ENCODE assay signal across 8 cellular contexts in genomic region chr19:16381756-16382401, GRCh38. TPM values are rescaled to one million over a fixed set of nuclear protein-coding genes. Genes with fewer than 3 reads are reported as not detected.
DNase-seq lines count a peak whose midpoint lies in the region; ATAC-seq and TF ChIP-seq lines count a peak whose summit lies in the region.

No MANE protein-coding gene starts in this region.

- H3K9me3 Mint-ChIP-seq in CD4-positive, alpha-beta T cell, result no peaks in the 10 kb centered on the region
- H3K9me3 Mint-ChIP-seq in brain, result no peaks in the 10 kb centered on the region

- H3K36me3 ChIP-seq in sigmoid colon, result peaks cover 12 to 33% (median 27%) of the 10 kb centered on the region in 4 donors

- POLR2A ChIA-PET in CD4-positive, alpha-beta T cell (lab: Charles Lee), result interaction anchor here (0.6 to 32.3 kb wide), 14 partner anchors 12 to 202 kb away, joined by 3 to 3819 read pairs (median 6); partner anchors contain the start of genes FAM32A and KLF2

- H3K4me1 ChIP-seq in sigmoid colon, result peaks cover 0 to 33% (median 29%) of the 10 kb centered on the region in 4 donors

- no peaks in the 10 kb centered on the region for H3K9me3 ChIP-seq in CD4-positive, alpha-beta T cell (ENCODE audit: control insufficient read depth, low read length)
- H3K9me3 ChIP-seq in sigmoid colon, result no peaks in the 10 kb centered on the region

- CTCF ChIA-PET in CD4-positive, alpha-beta T cell (lab: Charles Lee), result interaction anchor here (0.7 to 5.2 kb wide), 14 partner anchors 10 to 1256 kb away, joined by 3 to 68 read pairs (median 6); a partner anchor contains a TSS

- peaks cover 42% of the 10 kb centered on the region for H3K36me3 Mint-ChIP-seq in CD4-positive, alpha-beta T cell (ENCODE audit: low read depth)
- H3K36me3 Mint-ChIP-seq in brain, result peaks cover 31% of the 10 kb centered on the region

- intact Hi-C loops in CD4-positive, alpha-beta T cell (cut with DNase I, micrococcal nuclease), result loop anchor here (1.0 to 2.0 kb wide), 4 partner anchors 13 to 197 kb away; partner anchors contain the start of gene FAM32A (in 1 of the 2)
- intact Hi-C loops in sigmoid colon (cut with DNase I), result loop anchor here (2.0 to 5.0 kb wide), 3 partner anchors 40 to 340 kb away; no protein-coding TSS in a partner anchor

- no peak for ATAC-seq in CD4-positive, alpha-beta T cell (ENCODE audit: poor library complexity)
- no peak for ATAC-seq in HG03432 (IDR thresholded peaks at IDR 0.05; ENCODE audit: unreplicated experiment)
- no peak for ATAC-seq in GM18520 (IDR thresholded peaks at IDR 0.05; ENCODE audit: unreplicated experiment)

- H3K27ac ChIP-seq in CD4-positive, alpha-beta T cell (ENCODE audit: low read depth, low read length), result peak overlapping the region; percentile 67
- H3K27ac ChIP-seq in sigmoid colon, result peak overlapping the region; percentile 79 to 91 (median 86)

- no peak overlapping the region for H3K4me3 Mint-ChIP-seq in CD4-positive, alpha-beta T cell
- H3K4me3 Mint-ChIP-seq in brain, result no peak overlapping the region

- peak in 2 of 4 donors; percentile 78 to 85 for TF ChIP-seq EP300 in sigmoid colon (IDR thresholded peaks at IDR 0.05)

- TF ChIP-seq POLR2A in sigmoid colon (IDR thresholded peaks at IDR 0.05), result no peak

- H3K27me3 Mint-ChIP-seq in CD4-positive, alpha-beta T cell, result no peaks in the 10 kb centered on the region
- H3K27me3 Mint-ChIP-seq in brain, result peaks cover 5% of the 10 kb centered on the region

- TF ChIP-seq CTCF in CD4-positive, alpha-beta T cell (IDR thresholded peaks at IDR 0.05), result no peak
- TF ChIP-seq CTCF in brain (conservative IDR thresholded peaks at IDR 0.05) (no peak), sigmoid colon (IDR thresholded peaks at IDR 0.05) (no peak)

- H3K4me1 Mint-ChIP-seq in CD4-positive, alpha-beta T cell (ENCODE audit: low read depth), result peaks cover 71% of the 10 kb centered on the region
- peaks cover 6% of the 10 kb centered on the region for H3K4me1 Mint-ChIP-seq in brain

- no peak for DNase-seq in CD4-positive, alpha-beta T cell
- DNase-seq in inferior parietal cortex (ENCODE audit: extremely low spot score), result peak; percentile 35
- peak; percentile 94 for DNase-seq in sigmoid colon
- DNase-seq in NCI-H510A (lab: John Stamatoyannopoulos, UW), result no peak
- no peak for DNase-seq in iPS-NIHi11 (ENCODE audit: low spot score)

- H3K4me3 ChIP-seq in sigmoid colon, result no peak overlapping the region

- WGBS in sigmoid colon, 2 donors, result 84 to 92% methylated on average over 29 of the region's 29 CpGs

- no peak overlapping the region for H3K27ac Mint-ChIP-seq in CD4-positive, alpha-beta T cell
- peak overlapping the region in 4 of 5 experiments; percentile 12 to 62 (median 26) for H3K27ac Mint-ChIP-seq in brain

- no peaks in the 10 kb centered on the region for H3K27me3 ChIP-seq in CD4-positive, alpha-beta T cell (ENCODE audit: control insufficient read depth, insufficient read depth, low read length)
- H3K27me3 ChIP-seq in sigmoid colon, result no peaks in the 10 kb centered on the region

RNA-seq across cellular contexts. Expression of gene KLF2, which starts 57.3 kb away (rescaled TPM):
- 1,000 to 10,000 TPM; 1,201 to 1,291 TPM for total RNA-seq in CD4-positive, alpha-beta T cell
- 8.5 TPM for polyA plus RNA-seq in brain (ENCODE audit: insufficient read depth, low read depth, low replicate concordance)
- 10 to 100 TPM; 17.1 to 49.3 (median 28.3) TPM for total RNA-seq in sigmoid colon
- 10 to 100 TPM in 1 of 3 donors, 1 to 10 TPM in 2; 2.8 to 25.9 (median 3.6) TPM for polyA plus RNA-seq in sigmoid colon

Comparison
In these comparisons a context has a peak if more than half of its experiments do, and no peak if none do; other contexts are left out.
1. DNase-seq: peak in inferior parietal cortex (single experiment) and sigmoid colon (single experiment); none in CD4-positive, alpha-beta T cell (0 of 10), NCI-H510A (single experiment) and iPS-NIHi11 (single experiment).
2. RNA of gene KLF2, which starts 57.3 kb away (total RNA-seq): 1,201 to 1,291 TPM in CD4-positive, alpha-beta T cell; 17.1 to 49.3 TPM in sigmoid colon; every median in the first group is over 10 times any median in the second.